10 cellular contexts compared by ENCODE assay signal in the genomic region with DNA sequence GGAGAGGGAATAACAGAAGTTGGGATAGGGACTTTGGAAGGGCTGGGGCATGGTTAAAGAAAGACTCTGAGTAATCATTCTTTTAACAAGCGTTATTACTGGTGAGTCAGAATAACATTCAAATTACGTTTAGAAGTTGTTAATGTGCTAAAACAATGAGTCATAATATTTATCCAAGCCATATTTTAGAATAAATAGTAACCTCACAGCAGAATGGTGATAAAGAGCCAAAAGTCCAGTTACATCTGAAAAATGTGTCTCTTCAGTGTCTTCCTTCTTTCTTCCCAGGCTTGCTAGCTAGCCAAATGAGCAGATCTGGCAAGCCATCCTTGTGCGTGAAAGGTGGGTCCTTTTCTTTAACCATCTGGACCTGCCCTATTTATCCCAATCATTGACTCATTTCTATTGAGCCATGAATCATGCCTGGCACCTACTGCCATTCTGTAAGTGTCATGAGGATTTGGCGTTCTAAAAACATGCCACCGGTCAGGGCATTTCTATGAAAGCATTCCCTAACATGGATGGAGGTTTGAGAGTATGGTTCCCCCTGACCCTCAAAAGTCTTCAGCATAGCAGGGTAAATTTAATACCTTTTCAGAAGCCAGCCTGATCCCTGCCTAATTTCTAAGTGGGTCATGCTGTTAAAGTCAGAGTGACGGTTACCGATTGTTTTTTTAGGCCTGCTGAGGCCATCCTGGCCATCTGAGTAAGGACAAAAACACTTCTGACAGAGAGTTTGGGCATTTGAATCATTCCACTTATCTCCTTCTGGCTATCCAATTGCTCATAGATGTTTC. TPM values are rescaled to one million over a fixed set of nuclear protein-coding genes. Genes with fewer than 3 reads are reported as not detected.
DNase-seq lines count a peak whose midpoint lies in the region; ATAC-seq and TF ChIP-seq lines count a peak whose summit lies in the region.
"Had no signal": no experiment of that assay in that cellular context is flagged by ENCODE, and none has a peak within 500 bp of the region (broad histone marks: within the 10 kb centered on the region; RNA-seq: fewer than 3 reads in every experiment).

No MANE protein-coding gene starts in this region.

- TF ChIP-seq POLR2A in sigmoid colon (IDR thresholded peaks at IDR 0.05) (no peak), testis (IDR thresholded peaks at IDR 0.05) (no peak)

- no peaks in the 10 kb centered on the region for H3K36me3 Mint-ChIP-seq in endothelial cell (ENCODE audit: low read depth, unreplicated experiment)
- H3K36me3 Mint-ChIP-seq: brain had no signal

- H3K36me3 ChIP-seq in SK-N-SH (replicated peaks in 1 of 2; ENCODE audit: control insufficient read depth in 1 of 2, insufficient read depth in 2 of 2, low read length in 1 of 2) (no peaks in the 10 kb centered on the region), sigmoid colon (no peaks in the 10 kb centered on the region), testis (ENCODE audit: low read depth, missing control alignments) (no peaks in the 10 kb centered on the region)

- peak overlapping the region; percentile 67 to 94; a peak in 3 of 4 replicates for H3K27ac ChIP-seq in SK-N-SH (ENCODE audit: low read depth in 2 of 2, low read length in 1 of 2)
- H3K27ac ChIP-seq in sigmoid colon, result peak overlapping the region in 3 of 4 donors; percentile 55 to 68 (median 68)
- no peak overlapping the region for H3K27ac ChIP-seq in testis

- no peak overlapping the region for H3K27ac Mint-ChIP-seq in endothelial cell (ENCODE audit: unreplicated experiment)

- H3K4me3 ChIP-seq in SK-N-SH (ENCODE audit: low read depth in 2 of 2, low read length in 1 of 2) (peak overlapping the region in 1 of 2 experiments; percentile 28; a peak in 2 of 4 replicates), fibroblast of pulmonary artery (replicated peaks; ENCODE audit: low read depth, low read length) (no peak overlapping the region), sigmoid colon (no peak overlapping the region), testis (no peak overlapping the region)

- H2AFZ ChIP-seq in SK-N-SH (ENCODE audit: low read depth), result peak overlapping the region; percentile 31; the same call in 1 of the 2 replicates

- TF ChIP-seq EP300 in SK-N-SH (IDR thresholded peaks at IDR 0.05; ENCODE audit: borderline replicate concordance in 1 of 2, low read depth in 1 of 2, low read length in 1 of 2), result peak in 1 of 2 experiments; percentile 88; a peak in 2 of 4 replicates
- no peak for TF ChIP-seq EP300 in sigmoid colon (IDR thresholded peaks at IDR 0.05)

- H3K9me2 ChIP-seq in SK-N-SH, result no peaks in the 10 kb centered on the region

- H3K9me3 ChIP-seq in SK-N-SH, result no peaks in the 10 kb centered on the region
- no peaks in the 10 kb centered on the region for H3K9me3 ChIP-seq in sigmoid colon
- H3K9me3 ChIP-seq in testis, result no peaks in the 10 kb centered on the region

- no peaks in the 10 kb centered on the region for H3K9me3 Mint-ChIP-seq in endothelial cell (ENCODE audit: unreplicated experiment)
- H3K9me3 Mint-ChIP-seq: brain had no signal

- H4K20me1 ChIP-seq in SK-N-SH (ENCODE audit: insufficient read depth), result no peaks in the 10 kb centered on the region

- no peaks in the 10 kb centered on the region for H3K27me3 Mint-ChIP-seq in endothelial cell (ENCODE audit: unreplicated experiment)

- no peak for TF ChIP-seq RAD21 in SK-N-SH (IDR thresholded peaks at IDR 0.05; ENCODE audit: low read length)

- POLR2A ChIA-PET in SK-N-SH (lab: Yijun Ruan, JAX), result no interaction called here

- TF ChIP-seq CTCF in SK-N-SH (IDR thresholded peaks at IDR 0.05) (no peak), fibroblast of pulmonary artery (IDR thresholded peaks at IDR 0.05; ENCODE audit: low read length, missing control alignments) (no peak), sigmoid colon (IDR thresholded peaks at IDR 0.05) (no peak), endothelial cell (IDR thresholded peaks at IDR 0.05; ENCODE audit: unreplicated experiment) (no peak), testis (IDR thresholded peaks at IDR 0.05) (no peak)

- peak overlapping the region; percentile 57 for H3K9ac ChIP-seq in SK-N-SH

- H3K27me3 ChIP-seq in SK-N-SH (ENCODE audit: insufficient read depth) (no peaks in the 10 kb centered on the region), sigmoid colon (no peaks in the 10 kb centered on the region), testis (no peaks in the 10 kb centered on the region)

- DNase-seq in GM04504 (ENCODE audit: low read depth), result peak; percentile 93
- DNase-seq in SK-N-SH, result no peak
- DNase-seq in fibroblast of pulmonary artery (ENCODE audit: low read depth), result peak; percentile 68
- DNase-seq in sigmoid colon, result no peak
- no peak for DNase-seq in NCI-H2196 treated with DMSO at 0.1 percent for 48 hours (lab: John Stamatoyannopoulos, UW; ENCODE audit: unreplicated experiment)
- DNase-seq in endothelial cell (ENCODE audit: low spot score), result no peak
- no peak for DNase-seq in testis
- DNase-seq: T-helper 1 cell had no signal

- WGBS in SK-N-SH (ENCODE audit: low lambda C conversion rate), result 4% methylated on average over 7 of the region's 7 CpGs
- WGBS in sigmoid colon, 2 donors, result 45 to 62% methylated on average over 7 of the region's 7 CpGs
- 71 to 73% methylated on average over 7 of the region's 7 CpGs for WGBS in testis, 2 donors

- peaks cover 6 to 17% of the 10 kb centered on the region in 2 experiments; a peak in 3 of 4 replicates for H3K4me1 ChIP-seq in SK-N-SH (ENCODE audit: control insufficient read depth in 1 of 2, insufficient read depth in 2 of 2, low read depth in 1 of 2, low read length in 1 of 2)
- H3K4me1 ChIP-seq in sigmoid colon, result peaks cover 0 to 20% (median 16%) of the 10 kb centered on the region in 4 donors
- H3K4me1 ChIP-seq in testis, result peaks cover 2% of the 10 kb centered on the region

- no peaks in the 10 kb centered on the region for H3K79me2 ChIP-seq in SK-N-SH (ENCODE audit: insufficient read depth)

- no peak overlapping the region for H3K4me3 Mint-ChIP-seq in endothelial cell (ENCODE audit: unreplicated experiment)
- H3K4me3 Mint-ChIP-seq: brain had no signal

- CTCF ChIA-PET in SK-N-SH (lab: Yijun Ruan, JAX), result no interaction called here

- H3K4me2 ChIP-seq in SK-N-SH, result peak overlapping the region; percentile 66

- no peak for ATAC-seq in HG02884 (IDR thresholded peaks at IDR 0.05; ENCODE audit: unreplicated experiment)

- H3F3A ChIP-seq in SK-N-SH (replicated peaks; ENCODE audit: insufficient read depth), result peaks cover 41% of the 10 kb centered on the region

- H3K4me1 Mint-ChIP-seq in endothelial cell (ENCODE audit: unreplicated experiment), result no peaks in the 10 kb centered on the region

- intact Hi-C loops in sigmoid colon (cut with DNase I), result no loop called here
- intact Hi-C loops in testis (cut with DNase I; ENCODE audit: low total_unique reads), result no loop called here

TF ChIP-seq in SK-N-SH, 30 proteins besides CTCF, POLR2A, EP300 and RAD21 (continues in another document):
- TF ChIP-seq, protein P1, sequence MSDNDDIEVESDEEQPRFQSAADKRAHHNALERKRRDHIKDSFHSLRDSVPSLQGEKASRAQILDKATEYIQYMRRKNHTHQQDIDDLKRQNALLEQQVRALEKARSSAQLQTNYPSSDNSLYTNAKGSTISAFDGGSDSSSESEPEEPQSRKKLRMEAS (IDR thresholded peaks at IDR 0.05; ENCODE audit: low read depth), result peak; percentile 55; the same call in 1 of the 2 replicates
- TF ChIP-seq, protein P2, sequence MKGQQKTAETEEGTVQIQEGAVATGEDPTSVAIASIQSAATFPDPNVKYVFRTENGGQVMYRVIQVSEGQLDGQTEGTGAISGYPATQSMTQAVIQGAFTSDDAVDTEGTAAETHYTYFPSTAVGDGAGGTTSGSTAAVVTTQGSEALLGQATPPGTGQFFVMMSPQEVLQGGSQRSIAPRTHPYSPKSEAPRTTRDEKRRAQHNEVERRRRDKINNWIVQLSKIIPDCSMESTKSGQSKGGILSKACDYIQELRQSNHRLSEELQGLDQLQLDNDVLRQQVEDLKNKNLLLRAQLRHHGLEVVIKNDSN (IDR thresholded peaks at IDR 0.05; ENCODE audit: borderline replicate concordance, low read depth), result no peak
- TF ChIP-seq SIN3A (IDR thresholded peaks at IDR 0.05; ENCODE audit: borderline replicate concordance, low read depth, low read length) (no peak), FOXJ3 (CRISPR knock-in tag; IDR thresholded peaks at IDR 0.05) (no peak), MXI1 (IDR thresholded peaks at IDR 0.05; ENCODE audit: low read depth, low read length) (no peak), MEF2A (IDR thresholded peaks at IDR 0.05; ENCODE audit: borderline replicate concordance, low read depth) (peak; percentile 43; the same call in 1 of the 2 replicates), RFX5 (IDR thresholded peaks at IDR 0.05; ENCODE audit: low read length) (no peak)
- TF ChIP-seq, protein P3, sequence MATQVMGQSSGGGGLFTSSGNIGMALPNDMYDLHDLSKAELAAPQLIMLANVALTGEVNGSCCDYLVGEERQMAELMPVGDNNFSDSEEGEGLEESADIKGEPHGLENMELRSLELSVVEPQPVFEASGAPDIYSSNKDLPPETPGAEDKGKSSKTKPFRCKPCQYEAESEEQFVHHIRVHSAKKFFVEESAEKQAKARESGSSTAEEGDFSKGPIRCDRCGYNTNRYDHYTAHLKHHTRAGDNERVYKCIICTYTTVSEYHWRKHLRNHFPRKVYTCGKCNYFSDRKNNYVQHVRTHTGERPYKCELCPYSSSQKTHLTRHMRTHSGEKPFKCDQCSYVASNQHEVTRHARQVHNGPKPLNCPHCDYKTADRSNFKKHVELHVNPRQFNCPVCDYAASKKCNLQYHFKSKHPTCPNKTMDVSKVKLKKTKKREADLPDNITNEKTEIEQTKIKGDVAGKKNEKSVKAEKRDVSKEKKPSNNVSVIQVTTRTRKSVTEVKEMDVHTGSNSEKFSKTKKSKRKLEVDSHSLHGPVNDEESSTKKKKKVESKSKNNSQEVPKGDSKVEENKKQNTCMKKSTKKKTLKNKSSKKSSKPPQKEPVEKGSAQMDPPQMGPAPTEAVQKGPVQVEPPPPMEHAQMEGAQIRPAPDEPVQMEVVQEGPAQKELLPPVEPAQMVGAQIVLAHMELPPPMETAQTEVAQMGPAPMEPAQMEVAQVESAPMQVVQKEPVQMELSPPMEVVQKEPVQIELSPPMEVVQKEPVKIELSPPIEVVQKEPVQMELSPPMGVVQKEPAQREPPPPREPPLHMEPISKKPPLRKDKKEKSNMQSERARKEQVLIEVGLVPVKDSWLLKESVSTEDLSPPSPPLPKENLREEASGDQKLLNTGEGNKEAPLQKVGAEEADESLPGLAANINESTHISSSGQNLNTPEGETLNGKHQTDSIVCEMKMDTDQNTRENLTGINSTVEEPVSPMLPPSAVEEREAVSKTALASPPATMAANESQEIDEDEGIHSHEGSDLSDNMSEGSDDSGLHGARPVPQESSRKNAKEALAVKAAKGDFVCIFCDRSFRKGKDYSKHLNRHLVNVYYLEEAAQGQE (IDR thresholded peaks at IDR 0.05; ENCODE audit: low read depth, low read length), result no peak

RNA-seq across cellular contexts. Expression of gene MYPN, which starts 26.8 kb away (rescaled TPM):
- polyA plus RNA-seq in SK-N-SH (2012; rRNA removed) (0.43 and 0.73 TPM in 2 replicates), sigmoid colon (1 to 10 TPM in 1 of 3 donors, under 1 TPM in 2; 0.23 to 1.6 (median 0.60) TPM), testis (ENCODE audit: insufficient read depth, low read depth, low replicate concordance) (2.3 TPM)
- polyA plus RNA-seq in SK-N-SH (2012; cell fraction: cytosol; rRNA removed), result 0.48 and 0.50 TPM in 2 replicates
- polyA plus RNA-seq in SK-N-SH (2012; cell fraction: nucleus; rRNA removed), result 0.87 and 0.90 TPM in 2 replicates
- total RNA-seq in sigmoid colon (not detected), endothelial cell (ENCODE audit: unreplicated experiment) (not detected), testis (1 to 10 TPM; 1.5 to 1.8 TPM)

Comparison
In these comparisons a context has a peak if more than half of its experiments do, and no peak if none do; other contexts are left out.
1. DNase-seq: peak in GM04504 (single experiment) and fibroblast of pulmonary artery (single experiment); none in SK-N-SH (single experiment), sigmoid colon (single experiment), NCI-H2196 treated with DMSO at 0.1 percent for 48 hours (single experiment), endothelial cell (single experiment) and testis (single experiment).
2. H3K27ac ChIP-seq: peak in SK-N-SH (2 of 2) and sigmoid colon (3 of 4); none in testis (0 of 2).